In genomic region chr2:150487537-150488429, GRCh38 we compare ENCODE assay signal across 8 cellular contexts. TPM values are rescaled to one million over a fixed set of nuclear protein-coding genes. Genes with fewer than 3 reads are reported as not detected.
DNase-seq lines count a peak whose midpoint lies in the region; ATAC-seq and TF ChIP-seq lines count a peak whose summit lies in the region.

TSS of gene RND3 (minus strand) at chr2:150487667. CDS start at chr2:150487417, 250 bp downstream.

- ATAC-seq in HG02571 (IDR thresholded peaks at IDR 0.05; ENCODE audit: unreplicated experiment): peak; percentile 70

- H3K27me3 ChIP-seq in colonic mucosa: no peaks in the 10 kb centered on the region

- peak within 1 kb of the TSS; percentile 68 to 98 for H3K9ac ChIP-seq in colonic mucosa (ENCODE audit: low read depth in 2 of 2, low read length in 2 of 2)

- DNase-seq in activated CD8-positive, alpha-beta memory T cell treated with anti-CD3 and anti-CD28 coated beads for 24 hours: peak; percentile 62
- DNase-seq in activated CD8-positive, alpha-beta memory T cell treated with anti-CD3 and anti-CD28 coated beads, Interleukin-2, amount 50 U/mL, for 4 hours: no peak
- DNase-seq in NB4 (ENCODE audit: low read depth): peak; percentile 73
- peak; percentile 99 for DNase-seq in SK-N-DZ (ENCODE audit: low spot score)
- DNase-seq in colonic mucosa: peak; percentile 98
- DNase-seq in kidney tubule cell (ENCODE audit: low spot score): peak; percentile 99
- DNase-seq in stimulated activated CD4-positive, alpha-beta T cell treated with anti-CD3 and anti-CD28 coated beads, Interleukin-2, amount 100 ng/mL, for 48 hours: peak; percentile 51 to 58

- intact Hi-C loops in colonic mucosa (cut with DNase I): loop anchor here (5.0 kb wide), 1 partner anchor 890 kb away; no protein-coding TSS in a partner anchor

- no peaks in the 10 kb centered on the region for H3K36me3 ChIP-seq in colonic mucosa

- TF ChIP-seq POLR2A in NB4 (IDR thresholded peaks at IDR 0.05; ENCODE audit: extremely low read depth, insufficient read length): no peak

- H3K9me3 ChIP-seq in colonic mucosa: no peaks in the 10 kb centered on the region

- H3K4me3 ChIP-seq in NB4 (ENCODE audit: low read depth, low read length) (no peak within 1 kb of the TSS), colonic mucosa (peak within 1 kb of the TSS; percentile 62)

- TF ChIP-seq CTCF in NB4 (IDR thresholded peaks at IDR 0.05; ENCODE audit: low read depth, low read length): peak; percentile 73
- peak; percentile 74 for TF ChIP-seq CTCF in colonic mucosa (IDR thresholded peaks at IDR 0.05)

- H3K4me1 ChIP-seq in colonic mucosa: peaks cover 6% of the 10 kb centered on the region

- H3K27ac ChIP-seq in colonic mucosa: peak within 1 kb of the TSS; percentile 92

RNA-seq across cellular contexts. Expression of gene RND3, which starts in this region (rescaled TPM):
- 36.7 and 41.0 TPM in 2 replicates for polyA plus RNA-seq in SK-N-DZ (2014; cell fraction: cytosol; rRNA removed)
- 30.7 and 41.1 TPM in 2 replicates for polyA plus RNA-seq in SK-N-DZ (2014; cell fraction: nucleus; rRNA removed)
- total RNA-seq in colonic mucosa: 10 to 100 TPM; 26.8 to 57.1 TPM
